Comparison of ENCODE assay signal across 16 cellular contexts in genomic region chr17:6823011-6823442, GRCh38. TPM values are rescaled to one million over a fixed set of nuclear protein-coding genes. Genes with fewer than 3 reads are reported as not detected.
DNase-seq lines count a peak whose midpoint lies in the region; TF ChIP-seq lines count a peak whose summit lies in the region.
"Had no signal": no experiment of that assay in that cellular context is flagged by ENCODE, and none has a peak within 500 bp of the region (broad histone marks: within the 10 kb centered on the region; RNA-seq: fewer than 3 reads in every experiment).

No MANE protein-coding gene starts in this region.

- peaks cover 12% of the 10 kb centered on the region for H3K4me1 Mint-ChIP-seq in MCF 10A (ENCODE audit: insufficient read depth, unreplicated experiment)
- no peaks in the 10 kb centered on the region for H3K4me1 Mint-ChIP-seq in CD4-positive, alpha-beta memory T cell
- H3K4me1 Mint-ChIP-seq: natural killer cell had no signal

- H3K27me3 Mint-ChIP-seq in MCF 10A (ENCODE audit: insufficient read depth, unreplicated experiment), result no peaks in the 10 kb centered on the region
- peaks cover 19 to 28% of the 10 kb centered on the region in 2 donors for H3K27me3 Mint-ChIP-seq in CD4-positive, alpha-beta memory T cell

- no peak overlapping the region for H3K27ac Mint-ChIP-seq in MCF 10A (ENCODE audit: low read depth, unreplicated experiment)
- no peak overlapping the region for H3K27ac Mint-ChIP-seq in CD4-positive, alpha-beta memory T cell
- H3K27ac Mint-ChIP-seq: natural killer cell, WTC11 had no signal

- no peak overlapping the region for H3K27ac ChIP-seq in breast epithelium
- H3K27ac ChIP-seq in CD4-positive, alpha-beta memory T cell (ENCODE audit: low read depth, low read length), result no peak overlapping the region
- H3K27ac ChIP-seq: testis had no signal

- no peaks in the 10 kb centered on the region for H3K36me3 Mint-ChIP-seq in MCF 10A (ENCODE audit: insufficient read depth, unreplicated experiment)
- no peaks in the 10 kb centered on the region for H3K36me3 Mint-ChIP-seq in CD4-positive, alpha-beta memory T cell
- H3K36me3 Mint-ChIP-seq: natural killer cell had no signal

- BruUV-seq in MCF 10A (replicated peaks; lab: Mats Ljungman, UMichigan), result no TSS peak

- no peak overlapping the region for H3K4me3 Mint-ChIP-seq in MCF 10A (ENCODE audit: unreplicated experiment)
- H3K4me3 Mint-ChIP-seq in CD4-positive, alpha-beta memory T cell, result no peak overlapping the region
- H3K4me3 Mint-ChIP-seq: natural killer cell, WTC11 had no signal

- no peaks in the 10 kb centered on the region for H3K36me3 ChIP-seq in breast epithelium
- H3K36me3 ChIP-seq in CD4-positive, alpha-beta memory T cell (ENCODE audit: insufficient read depth, low read length), result no peaks in the 10 kb centered on the region

- no peaks in the 10 kb centered on the region for H3K9me3 ChIP-seq in breast epithelium
- H3K9me3 ChIP-seq in CD4-positive, alpha-beta memory T cell (ENCODE audit: control insufficient read depth in 1 of 2, low read length in 2 of 2), result no peaks in the 10 kb centered on the region
- H3K9me3 ChIP-seq: testis had no signal

- no peaks in the 10 kb centered on the region for H3K27me3 ChIP-seq in breast epithelium
- H3K27me3 ChIP-seq in CD4-positive, alpha-beta memory T cell (ENCODE audit: insufficient read depth, low read length), result no peaks in the 10 kb centered on the region
- H3K27me3 ChIP-seq: testis had no signal

- TF ChIP-seq POLR2A in breast epithelium (IDR thresholded peaks at IDR 0.05), result no peak

- peaks cover 7% of the 10 kb centered on the region for H3K9me3 Mint-ChIP-seq in MCF 10A (ENCODE audit: unreplicated experiment)
- H3K9me3 Mint-ChIP-seq in CD4-positive, alpha-beta memory T cell, result peaks cover 0 to 2% (median 0%) of the 10 kb centered on the region in 8 donors
- H3K9me3 Mint-ChIP-seq: natural killer cell had no signal

- H3K4me1 ChIP-seq in breast epithelium, result no peaks in the 10 kb centered on the region
- no peaks in the 10 kb centered on the region for H3K4me1 ChIP-seq in CD4-positive, alpha-beta memory T cell (ENCODE audit: insufficient read depth, low read length)
- H3K4me1 ChIP-seq: testis had no signal

- CTCF ChIA-PET in MCF 10A (lab: Yijun Ruan, JAX), result interaction anchor here (0.6 to 1.1 kb wide), 4 partner anchors 20 to 157 kb away, joined by 3 to 5 read pairs (median 3); no protein-coding TSS in a partner anchor
- CTCF ChIA-PET in CD4-positive, alpha-beta memory T cell (lab: Charles Lee; ENCODE audit: partially characterized antibody), result interaction anchor here (1.2 kb wide), 1 partner anchor 20 kb away, joined by 3 read pairs; no protein-coding TSS in a partner anchor

- POLR2A ChIA-PET in MCF 10A (lab: Yijun Ruan, JAX), result interaction anchor here (0.5 to 1.4 kb wide), 8 partner anchors 9 to 189 kb away, joined by 3 to 5 read pairs (median 3); partner anchors contain the start of genes RNASEK and TEKT1
- POLR2A ChIA-PET in CD4-positive, alpha-beta memory T cell (lab: Charles Lee; ENCODE audit: partially characterized antibody), result no interaction called here

- intact Hi-C loops in MCF 10A (cut with micrococcal nuclease), result no loop called here
- intact Hi-C loops in breast epithelium (cut with DNase I; ENCODE audit: low total_unique reads), result no loop called here
- intact Hi-C loops in CD4-positive, alpha-beta memory T cell (cut with micrococcal nuclease), result no loop called here

- TF ChIP-seq CTCF in MCF 10A (IDR thresholded peaks at IDR 0.05; ENCODE audit: unreplicated experiment), result no peak
- no peak for TF ChIP-seq CTCF in breast epithelium (IDR thresholded peaks at IDR 0.05)
- no peak for TF ChIP-seq CTCF in cardiac fibroblast (IDR thresholded peaks at IDR 0.05; ENCODE audit: low read depth, low read length)

- DNase-seq in MCF 10A (ENCODE audit: unreplicated experiment) (peak; percentile 75), breast epithelium (ENCODE audit: low spot score in 2 of 2) (no peak), cardiac fibroblast (ENCODE audit: low read depth in 2 of 2) (peak; percentile 65 to 93), kidney glomerular epithelial cell (lab: John Stamatoyannopoulos, UW) (peak; percentile 75), midbrain (lab: John Stamatoyannopoulos, UW) (no peak), D341Med (ENCODE audit: low spot score) (no peak), 8988T (no peak)
- no peak for DNase-seq in CD4-positive, alpha-beta memory T cell
- DNase-seq: DND-41; natural killer cell; NCI-H187 treated with DMSO at 0.1 percent for 48 hours; NK-92 treated with Interleukin-12 subunit alpha and Interleukin-12 subunit beta, amount 100 ng/mL, for 24 hours; testis had no signal

- H3K4me3 ChIP-seq in breast epithelium (no peak overlapping the region), cardiac fibroblast (replicated peaks in 1 of 2; ENCODE audit: low read depth in 2 of 2, low read length in 2 of 2) (no peak overlapping the region)
- no peak overlapping the region for H3K4me3 ChIP-seq in CD4-positive, alpha-beta memory T cell (ENCODE audit: low read length in 2 of 2)
- H3K4me3 ChIP-seq: testis had no signal

RNA-seq across cellular contexts. Expression of gene TEKT1, which starts 8.5 kb away (rescaled TPM):
- total RNA-seq in MCF 10A (2022) (0.27 TPM in 1 of 2 replicates, not detected in the other), breast epithelium (not detected)
- total RNA-seq in CD4-positive, alpha-beta memory T cell, result not detected
- polyA plus RNA-seq in CD4-positive, alpha-beta memory T cell, result not detected
- total RNA-seq: A673, natural killer cell, skeletal muscle tissue had no signal

RNA-seq across cellular contexts. Expression of gene FBXO39, which starts 47.0 kb away (rescaled TPM):
- total RNA-seq in MCF 10A (2022), result 1.4 and 1.7 TPM in 2 replicates
- total RNA-seq in breast epithelium, result 1 to 10 TPM in 2 of 3 donors, not detected in 1; 1.0 to 1.3 TPM
- total RNA-seq in CD4-positive, alpha-beta memory T cell, result under 1 TPM; 0.20 to 0.25 TPM
- polyA plus RNA-seq in CD4-positive, alpha-beta memory T cell, result under 1 TPM in 1 of 2 donors, not detected in 1; 0.14 TPM
- total RNA-seq: A673, WTC11 had no signal

Comparison
In these comparisons a context has a peak if more than half of its experiments do, and no peak if none do; other contexts are left out.
1. DNase-seq: peak in MCF 10A (single experiment), cardiac fibroblast (2 of 2) and kidney glomerular epithelial cell (single experiment); none in breast epithelium (0 of 2), midbrain (single experiment), CD4-positive, alpha-beta memory T cell (0 of 5), D341Med (single experiment) and 8988T (single experiment).